1 cellular context compared by ENCODE assay signal in the genomic region with DNA sequence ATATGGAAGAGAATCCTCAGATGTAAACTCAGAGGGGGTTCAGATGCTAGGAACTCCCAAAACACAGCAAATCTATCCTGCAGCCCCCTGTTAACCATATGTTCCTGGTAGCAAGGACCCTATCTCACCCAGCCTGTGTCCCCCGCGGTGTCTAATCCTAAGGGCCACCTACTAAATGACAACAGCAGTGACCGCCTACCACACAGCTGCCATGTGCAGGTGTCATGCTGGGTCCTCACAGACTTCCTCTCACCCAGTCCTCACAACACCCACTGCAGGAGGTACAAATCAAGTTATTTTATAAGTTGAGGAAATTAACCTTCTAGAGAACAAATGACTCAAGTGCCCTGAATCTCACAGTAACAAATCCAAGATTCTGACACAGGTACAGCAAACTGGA.
TF ChIP-seq lines count a peak whose summit lies in the region.

No MANE protein-coding gene starts in this region.

TF ChIP-seq in WTC11, 78 proteins besides CTCF, POLR2A, EP300 and RAD21 (continued from another document):
- TF ChIP-seq, protein P1, sequence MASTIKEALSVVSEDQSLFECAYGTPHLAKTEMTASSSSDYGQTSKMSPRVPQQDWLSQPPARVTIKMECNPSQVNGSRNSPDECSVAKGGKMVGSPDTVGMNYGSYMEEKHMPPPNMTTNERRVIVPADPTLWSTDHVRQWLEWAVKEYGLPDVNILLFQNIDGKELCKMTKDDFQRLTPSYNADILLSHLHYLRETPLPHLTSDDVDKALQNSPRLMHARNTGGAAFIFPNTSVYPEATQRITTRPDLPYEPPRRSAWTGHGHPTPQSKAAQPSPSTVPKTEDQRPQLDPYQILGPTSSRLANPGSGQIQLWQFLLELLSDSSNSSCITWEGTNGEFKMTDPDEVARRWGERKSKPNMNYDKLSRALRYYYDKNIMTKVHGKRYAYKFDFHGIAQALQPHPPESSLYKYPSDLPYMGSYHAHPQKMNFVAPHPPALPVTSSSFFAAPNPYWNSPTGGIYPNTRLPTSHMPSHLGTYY (CRISPR knock-in tag; IDR thresholded peaks at IDR 0.05) = no peak
- TF ChIP-seq, protein P2, sequence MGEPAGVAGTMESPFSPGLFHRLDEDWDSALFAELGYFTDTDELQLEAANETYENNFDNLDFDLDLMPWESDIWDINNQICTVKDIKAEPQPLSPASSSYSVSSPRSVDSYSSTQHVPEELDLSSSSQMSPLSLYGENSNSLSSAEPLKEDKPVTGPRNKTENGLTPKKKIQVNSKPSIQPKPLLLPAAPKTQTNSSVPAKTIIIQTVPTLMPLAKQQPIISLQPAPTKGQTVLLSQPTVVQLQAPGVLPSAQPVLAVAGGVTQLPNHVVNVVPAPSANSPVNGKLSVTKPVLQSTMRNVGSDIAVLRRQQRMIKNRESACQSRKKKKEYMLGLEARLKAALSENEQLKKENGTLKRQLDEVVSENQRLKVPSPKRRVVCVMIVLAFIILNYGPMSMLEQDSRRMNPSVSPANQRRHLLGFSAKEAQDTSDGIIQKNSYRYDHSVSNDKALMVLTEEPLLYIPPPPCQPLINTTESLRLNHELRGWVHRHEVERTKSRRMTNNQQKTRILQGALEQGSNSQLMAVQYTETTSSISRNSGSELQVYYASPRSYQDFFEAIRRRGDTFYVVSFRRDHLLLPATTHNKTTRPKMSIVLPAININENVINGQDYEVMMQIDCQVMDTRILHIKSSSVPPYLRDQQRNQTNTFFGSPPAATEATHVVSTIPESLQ (CRISPR knock-in tag; IDR thresholded peaks at IDR 0.05) = no peak
- TF ChIP-seq, protein P3, sequence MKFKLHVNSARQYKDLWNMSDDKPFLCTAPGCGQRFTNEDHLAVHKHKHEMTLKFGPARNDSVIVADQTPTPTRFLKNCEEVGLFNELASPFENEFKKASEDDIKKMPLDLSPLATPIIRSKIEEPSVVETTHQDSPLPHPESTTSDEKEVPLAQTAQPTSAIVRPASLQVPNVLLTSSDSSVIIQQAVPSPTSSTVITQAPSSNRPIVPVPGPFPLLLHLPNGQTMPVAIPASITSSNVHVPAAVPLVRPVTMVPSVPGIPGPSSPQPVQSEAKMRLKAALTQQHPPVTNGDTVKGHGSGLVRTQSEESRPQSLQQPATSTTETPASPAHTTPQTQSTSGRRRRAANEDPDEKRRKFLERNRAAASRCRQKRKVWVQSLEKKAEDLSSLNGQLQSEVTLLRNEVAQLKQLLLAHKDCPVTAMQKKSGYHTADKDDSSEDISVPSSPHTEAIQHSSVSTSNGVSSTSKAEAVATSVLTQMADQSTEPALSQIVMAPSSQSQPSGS (CRISPR knock-in tag; IDR thresholded peaks at IDR 0.05; ENCODE audit: borderline replicate concordance, low read depth) = no peak
- no peak for TF ChIP-seq SMAD4 (CRISPR knock-in tag; IDR thresholded peaks at IDR 0.05)
